17 cellular contexts compared by ENCODE assay signal in genomic region chrX:105273326-105273725, GRCh38. TPM values are rescaled to one million over a fixed set of nuclear protein-coding genes. Genes with fewer than 3 reads are reported as not detected.
DNase-seq lines count a peak whose midpoint lies in the region; ATAC-seq and TF ChIP-seq lines count a peak whose summit lies in the region.
"Had no signal": no experiment of that assay in that cellular context is flagged by ENCODE, and none has a peak within 500 bp of the region (broad histone marks: within the 10 kb centered on the region; RNA-seq: fewer than 3 reads in every experiment).

No MANE protein-coding gene starts in this region.

- H3K79me2 ChIP-seq in OCI-LY3 (ENCODE audit: low read length): no peaks in the 10 kb centered on the region
- no peaks in the 10 kb centered on the region for H3K79me2 ChIP-seq in SK-N-SH (ENCODE audit: insufficient read depth)

- no peaks in the 10 kb centered on the region for H3K9me2 ChIP-seq in SK-N-SH

- H3K27me3 ChIP-seq in Caco-2 (replicated peaks; ENCODE audit: control insufficient read depth, insufficient read depth, low read length) (no peaks in the 10 kb centered on the region), OCI-LY3 (ENCODE audit: low read depth, low read length) (no peaks in the 10 kb centered on the region), SK-N-SH (ENCODE audit: insufficient read depth) (peaks cover 20% of the 10 kb centered on the region; the same call in 1 of the 2 replicates)
- H3K27me3 ChIP-seq: BLaER1 treated with 17β-estradiol and CSF1 and Interleukin-3, amounts not matched to agents 10 nM and 100 nM had no signal

- POLR2A ChIA-PET in Caco-2 (lab: Charles Lee) (no interaction called here), SK-N-SH (lab: Yijun Ruan, JAX) (no interaction called here)

- H3K27ac Mint-ChIP-seq in Caco-2 (ENCODE audit: unreplicated experiment) (peak overlapping the region; percentile 85), nephron progenitor cell (peak overlapping the region; percentile 79)
- H3K27ac Mint-ChIP-seq: CD4-positive, CD25-positive, alpha-beta regulatory T cell had no signal

- CTCF ChIA-PET in Caco-2 (lab: Charles Lee): no interaction called here
- CTCF ChIA-PET in SK-N-SH (lab: Yijun Ruan, JAX): no interaction called here

- no peak overlapping the region for H3K4me2 ChIP-seq in OCI-LY3 (ENCODE audit: low read length)
- no peak overlapping the region for H3K4me2 ChIP-seq in SK-N-SH
- H3K4me2 ChIP-seq: BLaER1 treated with 17β-estradiol and CSF1 and Interleukin-3, amounts not matched to agents 10 nM and 100 nM had no signal

- no peaks in the 10 kb centered on the region for H3K36me3 ChIP-seq in Caco-2 (ENCODE audit: control insufficient read depth, insufficient read depth, low read length)
- peaks cover 37% of the 10 kb centered on the region for H3K36me3 ChIP-seq in OCI-LY3 (replicated peaks; ENCODE audit: low read depth, low read length)
- H3K36me3 ChIP-seq in SK-N-SH (replicated peaks in 1 of 2; ENCODE audit: control insufficient read depth in 1 of 2, insufficient read depth in 2 of 2, low read length in 1 of 2): no peaks in the 10 kb centered on the region
- H3K36me3 ChIP-seq: BLaER1 treated with 17β-estradiol and CSF1 and Interleukin-3, amounts not matched to agents 10 nM and 100 nM; HAP-1 had no signal

- H3K36me3 Mint-ChIP-seq in Caco-2 (ENCODE audit: insufficient read depth, unreplicated experiment): no peaks in the 10 kb centered on the region
- no peaks in the 10 kb centered on the region for H3K36me3 Mint-ChIP-seq in nephron progenitor cell (ENCODE audit: low read depth)
- H3K36me3 Mint-ChIP-seq: CD4-positive, CD25-positive, alpha-beta regulatory T cell; IgD-negative memory B cell had no signal

- no peaks in the 10 kb centered on the region for H3F3A ChIP-seq in SK-N-SH (replicated peaks; ENCODE audit: insufficient read depth)

- intact Hi-C loops in Caco-2 (cut with micrococcal nuclease; ENCODE audit: unreplicated experiment): loop anchor here (1.0 to 10.0 kb wide), 2 partner anchors 42 to 79 kb away; no protein-coding TSS in a partner anchor
- intact Hi-C loops in Right ventricle myocardium superior (cut with DNase I): no loop called here

- TF ChIP-seq CTCF in Caco-2 (IDR thresholded peaks at IDR 0.05; ENCODE audit: insufficient read depth in 1 of 2, low read depth in 1 of 2, low read length in 1 of 2, severe bottlenecking in 1 of 2, unreplicated experiment in 1 of 2) (no peak), OCI-LY3 (IDR thresholded peaks at IDR 0.05; ENCODE audit: low read depth, low read length) (no peak), epithelial cell of esophagus (IDR thresholded peaks at IDR 0.05; ENCODE audit: insufficient read depth, low read depth, low read length, missing control alignments) (no peak), nephron progenitor cell (IDR thresholded peaks at IDR 0.05) (no peak), SK-N-SH (IDR thresholded peaks at IDR 0.05) (no peak)

- H4K20me1 ChIP-seq in OCI-LY3 (ENCODE audit: insufficient read depth, low read length): no peaks in the 10 kb centered on the region
- H4K20me1 ChIP-seq in SK-N-SH (ENCODE audit: insufficient read depth): no peaks in the 10 kb centered on the region
- H4K20me1 ChIP-seq: BLaER1 treated with 17β-estradiol and CSF1 and Interleukin-3, amounts not matched to agents 10 nM and 100 nM had no signal

- peaks cover 7% of the 10 kb centered on the region for H3K4me1 Mint-ChIP-seq in Caco-2 (ENCODE audit: low read depth, unreplicated experiment)
- peaks cover 10% of the 10 kb centered on the region for H3K4me1 Mint-ChIP-seq in nephron progenitor cell
- H3K4me1 Mint-ChIP-seq: CD4-positive, CD25-positive, alpha-beta regulatory T cell; IgD-negative memory B cell had no signal

- H3K27me3 Mint-ChIP-seq in Caco-2 (ENCODE audit: insufficient read depth, unreplicated experiment) (no peaks in the 10 kb centered on the region), nephron progenitor cell (ENCODE audit: low read depth, poor library complexity) (no peaks in the 10 kb centered on the region)
- H3K27me3 Mint-ChIP-seq: IgD-negative memory B cell had no signal

- H3K4me3 ChIP-seq in Caco-2 (ENCODE audit: low read depth, low read length) (no peak overlapping the region), OCI-LY3 (ENCODE audit: low read length) (no peak overlapping the region), epithelial cell of esophagus (ENCODE audit: low read length) (no peak overlapping the region), SK-N-SH (ENCODE audit: low read depth in 2 of 2, low read length in 1 of 2) (no peak overlapping the region)
- H3K4me3 ChIP-seq: BLaER1 treated with 17β-estradiol and CSF1 and Interleukin-3, amounts not matched to agents 10 nM and 100 nM; GM12878; HAP-1 had no signal

- H3K9me3 Mint-ChIP-seq in Caco-2 (ENCODE audit: unreplicated experiment) (peaks cover 10% of the 10 kb centered on the region), nephron progenitor cell (peaks cover 8% of the 10 kb centered on the region)
- H3K9me3 Mint-ChIP-seq: IgD-negative memory B cell had no signal

- ATAC-seq in Right ventricle myocardium superior (ENCODE audit: poor library complexity) (no peak), HG02798 (IDR thresholded peaks at IDR 0.05; ENCODE audit: poor library complexity, unreplicated experiment) (no peak)
- ATAC-seq: GM12878 had no signal

- no peak overlapping the region for H2AFZ ChIP-seq in OCI-LY3 (ENCODE audit: low read depth, low read length)
- H2AFZ ChIP-seq in SK-N-SH (ENCODE audit: low read depth): no peak overlapping the region

- no TSS peak for BruUV-seq in Caco-2 (replicated peaks; lab: Mats Ljungman, UMichigan)

- 0% methylated on average over 1 of the region's 1 CpG for WGBS in SK-N-SH (ENCODE audit: low lambda C conversion rate)

- H3K9ac ChIP-seq in OCI-LY3 (ENCODE audit: low read length): peak overlapping the region; percentile 22; the same call in 1 of the 2 replicates
- no peak overlapping the region for H3K9ac ChIP-seq in SK-N-SH
- H3K9ac ChIP-seq: BLaER1 treated with 17β-estradiol and CSF1 and Interleukin-3, amounts not matched to agents 10 nM and 100 nM had no signal

- H3K27ac ChIP-seq in OCI-LY3 (ENCODE audit: low read length): peak overlapping the region; percentile 40
- H3K27ac ChIP-seq in SK-N-SH (ENCODE audit: low read depth in 2 of 2, low read length in 1 of 2): no peak overlapping the region
- H3K27ac ChIP-seq: BLaER1 treated with 17β-estradiol and CSF1 and Interleukin-3, amounts not matched to agents 10 nM and 100 nM had no signal

- TF ChIP-seq RAD21 in SK-N-SH (IDR thresholded peaks at IDR 0.05; ENCODE audit: low read length): no peak

- TF ChIP-seq EP300 in SK-N-SH (IDR thresholded peaks at IDR 0.05; ENCODE audit: borderline replicate concordance in 1 of 2, low read depth in 1 of 2, low read length in 1 of 2): no peak

- peak overlapping the region; percentile 48 for H3K4me3 Mint-ChIP-seq in Caco-2 (ENCODE audit: unreplicated experiment)
- no peak overlapping the region for H3K4me3 Mint-ChIP-seq in nephron progenitor cell
- H3K4me3 Mint-ChIP-seq: CD4-positive, CD25-positive, alpha-beta regulatory T cell; IgD-negative memory B cell had no signal

- H3K4me1 ChIP-seq in Caco-2 (peaks cover 15% of the 10 kb centered on the region), OCI-LY3 (ENCODE audit: low read length) (peaks cover 85% of the 10 kb centered on the region), SK-N-SH (ENCODE audit: control insufficient read depth in 1 of 2, insufficient read depth in 2 of 2, low read depth in 1 of 2, low read length in 1 of 2) (no peaks in the 10 kb centered on the region)
- H3K4me1 ChIP-seq: BLaER1 treated with 17β-estradiol and CSF1 and Interleukin-3, amounts not matched to agents 10 nM and 100 nM; HAP-1 had no signal

- peak; percentile 58 to 59 for DNase-seq in Caco-2
- DNase-seq in epithelial cell of esophagus (ENCODE audit: low read depth): peak; percentile 17
- DNase-seq in nephron progenitor cell: no peak
- no peak for DNase-seq in Right ventricle myocardium superior
- DNase-seq in GF-D8 (lab: John Stamatoyannopoulos, UW): no peak
- no peak for DNase-seq in SK-N-SH
- DNase-seq: ACHN; CD4-positive, CD25-positive, alpha-beta regulatory T cell had no signal

- H3K9me3 ChIP-seq in Caco-2 (no peaks in the 10 kb centered on the region), OCI-LY3 (ENCODE audit: insufficient read depth, low read length) (no peaks in the 10 kb centered on the region), SK-N-SH (no peaks in the 10 kb centered on the region)
- H3K9me3 ChIP-seq: BLaER1 treated with 17β-estradiol and CSF1 and Interleukin-3, amounts not matched to agents 10 nM and 100 nM; HAP-1 had no signal

TF ChIP-seq in SK-N-SH, 30 proteins besides CTCF, POLR2A, EP300 and RAD21:
- no peak for TF ChIP-seq MEF2A (IDR thresholded peaks at IDR 0.05; ENCODE audit: borderline replicate concordance, low read depth)
- TF ChIP-seq TAF1 (IDR thresholded peaks at IDR 0.05; ENCODE audit: borderline replicate concordance, low read depth, low read length): no peak
- no peak for TF ChIP-seq NRF1 (IDR thresholded peaks at IDR 0.05; ENCODE audit: low read depth, low read length)
- no peak for TF ChIP-seq USF1 (IDR thresholded peaks at IDR 0.05; ENCODE audit: borderline replicate concordance, low read depth)
- no peak for TF ChIP-seq FOSL2 (IDR thresholded peaks at IDR 0.05; ENCODE audit: borderline replicate concordance, low read depth)
- no peak for TF ChIP-seq RFX5 (IDR thresholded peaks at IDR 0.05; ENCODE audit: low read length)

RNA-seq across cellular contexts. Expression of gene TEX13A, which starts 52.8 kb away (rescaled TPM):
- total RNA-seq in Caco-2 (2022) (not detected in 2 replicates), Right ventricle myocardium superior (not detected)
- 0.03 TPM in 1 of 2 replicates, not detected in the other for polyA plus RNA-seq in SK-N-SH (2012; rRNA removed)
- 0.04 TPM in 2 replicates for polyA plus RNA-seq in SK-N-SH (2012; cell fraction: cytosol; rRNA removed)
- polyA plus RNA-seq in SK-N-SH (2012; cell fraction: nucleus; rRNA removed): 0.05 TPM in 1 of 2 replicates, not detected in the other
- total RNA-seq: A172; CD4-positive, CD25-positive, alpha-beta regulatory T cell; GM12878; H1; HT1080 had no signal
- polyA plus RNA-seq: CD4-positive, CD25-positive, alpha-beta regulatory T cell; GM12878; H1; IgD-negative memory B cell had no signal

Comparison
In these comparisons a context has a peak if more than half of its experiments do, and no peak if none do; other contexts are left out.
1. DNase-seq: peak in Caco-2 (2 of 2) and epithelial cell of esophagus (single experiment); none in nephron progenitor cell (single experiment), Right ventricle myocardium superior (single experiment), GF-D8 (single experiment) and SK-N-SH (single experiment).